20 cellular contexts compared by ENCODE assay signal in genomic region chr4:74258949-74259348, GRCh38. TPM values are rescaled to one million over a fixed set of nuclear protein-coding genes. Genes with fewer than 3 reads are reported as not detected.
DNase-seq lines count a peak whose midpoint lies in the region; ATAC-seq and TF ChIP-seq lines count a peak whose summit lies in the region.
"Had no signal": no experiment of that assay in that cellular context is flagged by ENCODE, and none has a peak within 500 bp of the region (broad histone marks: within the 10 kb centered on the region; RNA-seq: fewer than 3 reads in every experiment).

No MANE protein-coding gene starts in this region.

- H3K9me3 Mint-ChIP-seq in stimulated activated effector memory CD8-positive, alpha-beta T cell treated with anti-CD3 and anti-CD28 coated beads, Interleukin-12 subunit alpha, Interleukin-12 subunit beta, amount 100 ng/mL, for 72 hours, result no peaks in the 10 kb centered on the region
- peaks cover 0 to under 1% of the 10 kb centered on the region in 2 experiments; a peak in 1 of 5 replicates for H3K9me3 Mint-ChIP-seq in H9
- H3K9me3 Mint-ChIP-seq: activated CD4-positive, alpha-beta memory T cell treated with anti-CD3 and anti-CD28 coated beads for 36 hours; stimulated activated memory B cell treated with anti-CD40 and anti-IgM and Interleukin-4, amounts not matched to agents 10 μg/mL and 1 μg/mL and 100 μg/mL, for 72 hours had no signal

- no CpG with 5 or more reads among the region's 1 CpG for WGBS in H9 (ENCODE audit: extremely low coverage, insufficient read length, low lambda C conversion rate)

- no peak overlapping the region for H2BK12ac ChIP-seq in H9 (ENCODE audit: insufficient read length, low read depth, low read length)

- H3K79me2 ChIP-seq in H9 (ENCODE audit: insufficient read depth, low read length), result no peaks in the 10 kb centered on the region

- no peak overlapping the region for H3K4ac ChIP-seq in H9 (ENCODE audit: low read depth, low read length)

- DNase-seq in M059J (ENCODE audit: low read depth), result peak; percentile 6
- DNase-seq in astrocyte of the hippocampus (ENCODE audit: low read depth, low spot score), result peak; percentile 61
- DNase-seq in left ventricle myocardium inferior, result peak; percentile 22
- peak; percentile 30 for DNase-seq in skeletal muscle cell (ENCODE audit: low read depth)
- DNase-seq in stimulated activated CD8-positive, alpha-beta memory T cell treated with anti-CD3 and anti-CD28 coated beads, Interleukin-4, amount 100 ng/mL, for 48 hours, result no peak
- DNase-seq in stimulated activated effector memory CD8-positive, alpha-beta T cell treated with anti-CD3 and anti-CD28 coated beads, Interleukin-12 subunit alpha, Interleukin-12 subunit beta, amount 100 ng/mL, for 72 hours (ENCODE audit: low spot score in 2 of 2), result no peak
- no peak for DNase-seq in H9
- DNase-seq: activated CD4-positive, alpha-beta memory T cell treated with anti-CD3 and anti-CD28 coated beads for 36 hours; activated naive CD8-positive, alpha-beta T cell treated with anti-CD3 and anti-CD28 coated beads, Interleukin-2, amount 50 U/mL, for 24 hours; activated T-cell treated with anti-CD3 and anti-CD28 coated beads, Interleukin-2, amount 50 U/mL, for 48 hours; cortex of kidney; HCEC 1CT; lower lobe of right lung; NCI-H1092 treated with DMSO at 0.1 percent for 48 hours; nephron progenitor cell; uterus had no signal

- no peak overlapping the region for H3K56ac ChIP-seq in H9 (ENCODE audit: insufficient read length, low read depth, low read length)

- no peak overlapping the region for H3K14ac ChIP-seq in H9 (ENCODE audit: insufficient read depth, low read length)

- H4K91ac ChIP-seq in H9 (ENCODE audit: insufficient read length, low read depth, low read length), result no peak overlapping the region

- no peak overlapping the region for H2AK5ac ChIP-seq in H9 (ENCODE audit: insufficient read length, low read length)

- H3K79me1 ChIP-seq in H9 (ENCODE audit: insufficient read depth, low read depth, low read length, poor library complexity, severe bottlenecking), result no peaks in the 10 kb centered on the region

- no peak overlapping the region for H3T11ph ChIP-seq in H9 (ENCODE audit: low read length)

- H3K9ac ChIP-seq in H9 (ENCODE audit: extremely low read depth, insufficient read length, low read length), result no peak overlapping the region
- H3K9ac ChIP-seq: BLaER1 had no signal

- no peak overlapping the region for H2BK20ac ChIP-seq in H9 (ENCODE audit: low read depth, low read length, poor library complexity, severe bottlenecking)

- no peak overlapping the region for H3K4me3 Mint-ChIP-seq in stimulated activated effector memory CD8-positive, alpha-beta T cell treated with anti-CD3 and anti-CD28 coated beads, Interleukin-12 subunit alpha, Interleukin-12 subunit beta, amount 100 ng/mL, for 72 hours
- no peak overlapping the region for H3K4me3 Mint-ChIP-seq in H9
- H3K4me3 Mint-ChIP-seq: activated CD4-positive, alpha-beta memory T cell treated with anti-CD3 and anti-CD28 coated beads for 36 hours; activated naive CD8-positive, alpha-beta T cell treated with anti-CD3 and anti-CD28 coated beads, Interleukin-2, amount 50 U/mL, for 24 hours; IgD-negative memory B cell; nephron progenitor cell; stimulated activated memory B cell treated with anti-CD40 and anti-IgM and Interleukin-4, amounts not matched to agents 10 μg/mL and 1 μg/mL and 100 μg/mL, for 72 hours had no signal

- H3K4me3 ChIP-seq in left ventricle myocardium inferior (no peak overlapping the region), skeletal muscle cell (ENCODE audit: low read depth, low read length) (no peak overlapping the region)
- H3K4me3 ChIP-seq: BLaER1, esophagus muscularis mucosa, lower lobe of right lung, uterus had no signal

- ATAC-seq in stimulated activated effector memory CD8-positive, alpha-beta T cell treated with anti-CD3 and anti-CD28 coated beads, Interleukin-12 subunit alpha, Interleukin-12 subunit beta, amount 100 ng/mL, for 72 hours, result no peak
- ATAC-seq: activated naive CD8-positive, alpha-beta T cell treated with anti-CD3 and anti-CD28 coated beads, Interleukin-2, amount 50 U/mL, for 24 hours; lower lobe of right lung had no signal

- no peak overlapping the region for H4K8ac ChIP-seq in H9 (replicated peaks; ENCODE audit: insufficient read length, low read depth, low read length)

- H2BK5ac ChIP-seq in H9 (ENCODE audit: insufficient read length, low read length), result no peak overlapping the region

- no peak overlapping the region for H2BK120ac ChIP-seq in H9 (ENCODE audit: low read depth, low read length, poor library complexity, severe bottlenecking)

- H2AFZ ChIP-seq in H9 (ENCODE audit: low read length), result no peak overlapping the region

- no peaks in the 10 kb centered on the region for H3K36me3 ChIP-seq in left ventricle myocardium inferior
- H3K36me3 ChIP-seq: BLaER1, esophagus muscularis mucosa, lower lobe of right lung, uterus had no signal

- no peak overlapping the region for H3K18ac ChIP-seq in H9 (ENCODE audit: insufficient read length, low read depth, low read length)

- H3K23me2 ChIP-seq in H9 (ENCODE audit: insufficient read length, low read depth, low read length, poor library complexity, severe bottlenecking), result no peaks in the 10 kb centered on the region

- no peak overlapping the region for H3K27ac Mint-ChIP-seq in stimulated activated effector memory CD8-positive, alpha-beta T cell treated with anti-CD3 and anti-CD28 coated beads, Interleukin-12 subunit alpha, Interleukin-12 subunit beta, amount 100 ng/mL, for 72 hours
- no peak overlapping the region for H3K27ac Mint-ChIP-seq in H9
- H3K27ac Mint-ChIP-seq: activated CD4-positive, alpha-beta memory T cell treated with anti-CD3 and anti-CD28 coated beads for 36 hours; activated naive CD8-positive, alpha-beta T cell treated with anti-CD3 and anti-CD28 coated beads, Interleukin-2, amount 50 U/mL, for 24 hours; IgD-negative memory B cell; nephron progenitor cell; stimulated activated memory B cell treated with anti-CD40 and anti-IgM and Interleukin-4, amounts not matched to agents 10 μg/mL and 1 μg/mL and 100 μg/mL, for 72 hours had no signal

- H3K4me1 ChIP-seq in left ventricle myocardium inferior, result peaks cover 8% of the 10 kb centered on the region
- H3K4me1 ChIP-seq in H9 (ENCODE audit: insufficient read depth, low read length), result no peaks in the 10 kb centered on the region
- H3K4me1 ChIP-seq: lower lobe of right lung, uterus had no signal

- H3K4me2 ChIP-seq in H9 (ENCODE audit: insufficient read depth, insufficient read length, low read length), result no peak overlapping the region
- H3K4me2 ChIP-seq: BLaER1 had no signal

- no peaks in the 10 kb centered on the region for H3K36me3 Mint-ChIP-seq in stimulated activated effector memory CD8-positive, alpha-beta T cell treated with anti-CD3 and anti-CD28 coated beads, Interleukin-12 subunit alpha, Interleukin-12 subunit beta, amount 100 ng/mL, for 72 hours
- H3K36me3 Mint-ChIP-seq in H9 (ENCODE audit: insufficient read depth in 1 of 3, low read depth in 3 of 3), result peaks cover 0 to under 1% (median 0%) of the 10 kb centered on the region in 3 experiments; a peak in 3 of 7 replicates
- H3K36me3 Mint-ChIP-seq: activated CD4-positive, alpha-beta memory T cell treated with anti-CD3 and anti-CD28 coated beads for 36 hours had no signal

- no peak overlapping the region for H4K5ac ChIP-seq in H9 (ENCODE audit: insufficient read length, low read depth, low read length)

- no peak overlapping the region for H2BK15ac ChIP-seq in H9 (ENCODE audit: low read depth, low read length)

- H3K9me3 ChIP-seq in left ventricle myocardium inferior (replicated peaks) (peaks cover 3% of the 10 kb centered on the region), H9 (ENCODE audit: control insufficient read depth, low read depth, low read length) (no peaks in the 10 kb centered on the region)
- H3K9me3 ChIP-seq: lower lobe of right lung had no signal

- H3K27ac ChIP-seq in left ventricle myocardium inferior (replicated peaks) (no peak overlapping the region), H9 (ENCODE audit: insufficient read length, low read depth, low read length) (no peak overlapping the region)
- H3K27ac ChIP-seq: BLaER1, esophagus muscularis mucosa, lower lobe of right lung, uterus had no signal

- no peaks in the 10 kb centered on the region for H3K27me3 Mint-ChIP-seq in H9 (ENCODE audit: low read depth)
- H3K27me3 Mint-ChIP-seq: activated CD4-positive, alpha-beta memory T cell treated with anti-CD3 and anti-CD28 coated beads for 36 hours; activated naive CD8-positive, alpha-beta T cell treated with anti-CD3 and anti-CD28 coated beads, Interleukin-2, amount 50 U/mL, for 24 hours; stimulated activated memory B cell treated with anti-CD40 and anti-IgM and Interleukin-4, amounts not matched to agents 10 μg/mL and 1 μg/mL and 100 μg/mL, for 72 hours had no signal

- no peaks in the 10 kb centered on the region for H3K27me3 ChIP-seq in left ventricle myocardium inferior (ENCODE audit: low read depth)
- H3K27me3 ChIP-seq in H9 (ENCODE audit: insufficient read depth, low read length), result no peaks in the 10 kb centered on the region
- H3K27me3 ChIP-seq: BLaER1, esophagus muscularis mucosa, uterus had no signal

- no peak overlapping the region for H3K23ac ChIP-seq in H9 (ENCODE audit: insufficient read length, low read depth, low read length)

- intact Hi-C loops in left ventricle myocardium inferior (cut with micrococcal nuclease), result no loop called here

- H3K4me1 Mint-ChIP-seq in stimulated activated effector memory CD8-positive, alpha-beta T cell treated with anti-CD3 and anti-CD28 coated beads, Interleukin-12 subunit alpha, Interleukin-12 subunit beta, amount 100 ng/mL, for 72 hours, result no peaks in the 10 kb centered on the region
- H3K4me1 Mint-ChIP-seq in H9, result no peaks in the 10 kb centered on the region
- H3K4me1 Mint-ChIP-seq: activated naive CD8-positive, alpha-beta T cell treated with anti-CD3 and anti-CD28 coated beads, Interleukin-2, amount 50 U/mL, for 24 hours; nephron progenitor cell had no signal

- H4K20me1 ChIP-seq in H9 (ENCODE audit: control insufficient read depth, insufficient read depth, insufficient read length), result no peaks in the 10 kb centered on the region
- H4K20me1 ChIP-seq: BLaER1 had no signal

- TF ChIP-seq CTCF in left ventricle myocardium inferior (IDR thresholded peaks at IDR 0.05; ENCODE audit: borderline replicate concordance) (no peak), H9 (conservative IDR thresholded peaks at IDR 0.05) (no peak)

RNA-seq across cellular contexts. Expression of gene EPGN, which starts 49.3 kb away (rescaled TPM):
- total RNA-seq in M059J (2014; rRNA removed; shearing (Covaris generic)), result not detected in 2 replicates
- total RNA-seq in left ventricle myocardium inferior, result not detected
- not detected in 2 replicates for total RNA-seq in H9 (2021)
- total RNA-seq: activated CD4-positive, alpha-beta memory T cell treated with anti-CD3 and anti-CD28 coated beads for 36 hours; esophagus muscularis mucosa had no signal

Comparison
In these comparisons a context has a peak if more than half of its experiments do, and no peak if none do; other contexts are left out.
1. DNase-seq: peak in M059J (single experiment), astrocyte of the hippocampus (single experiment), left ventricle myocardium inferior (single experiment) and skeletal muscle cell (single experiment); none in stimulated activated CD8-positive, alpha-beta memory T cell treated with anti-CD3 and anti-CD28 coated beads, Interleukin-4, amount 100 ng/mL, for 48 hours (single experiment), stimulated activated effector memory CD8-positive, alpha-beta T cell treated with anti-CD3 and anti-CD28 coated beads, Interleukin-12 subunit alpha, Interleukin-12 subunit beta, amount 100 ng/mL, for 72 hours (0 of 2) and H9 (single experiment).